In the genomic region with DNA sequence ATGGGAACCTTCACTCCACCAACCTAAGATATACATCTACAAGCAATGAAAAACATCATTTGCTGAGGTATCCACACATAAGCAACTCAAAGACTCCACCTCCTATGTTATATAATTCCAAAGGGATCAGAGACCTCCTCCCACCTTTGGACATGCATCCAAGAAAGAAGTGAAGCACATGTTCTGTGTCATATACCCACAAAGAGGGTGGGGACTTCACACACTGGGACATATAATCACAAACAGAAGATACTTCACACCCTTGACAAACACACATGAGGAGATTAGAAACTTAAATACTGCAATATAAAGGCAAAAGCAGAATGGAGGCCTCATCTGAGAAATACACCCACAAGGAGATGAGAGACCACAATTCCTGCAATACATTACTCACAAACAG, we compare ENCODE assay signal across 4 cellular contexts. TPM values are rescaled to one million over a fixed set of nuclear protein-coding genes. Genes with fewer than 3 reads are reported as not detected.
"Had no signal": no experiment of that assay in that cellular context is flagged by ENCODE, and none has a peak within 500 bp of the region (broad histone marks: within the 10 kb centered on the region; RNA-seq: fewer than 3 reads in every experiment).

No MANE protein-coding gene starts in this region.

- H3K4me3 ChIP-seq: GM12878 had no signal

- ATAC-seq: GM12878 had no signal

- DNase-seq: GDM1, GF-D8 had no signal

RNA-seq across cellular contexts. Expression of gene WAS, which starts 38.3 kb away (rescaled TPM):
- total RNA-seq: G401 had no signal

RNA-seq across cellular contexts. Expression of gene GLOD5, which starts 39.6 kb away (rescaled TPM):
- total RNA-seq: G401, GM12878 had no signal
- polyA plus RNA-seq: GM12878 had no signal
